18 cellular contexts compared by ENCODE assay signal in the genomic region with DNA sequence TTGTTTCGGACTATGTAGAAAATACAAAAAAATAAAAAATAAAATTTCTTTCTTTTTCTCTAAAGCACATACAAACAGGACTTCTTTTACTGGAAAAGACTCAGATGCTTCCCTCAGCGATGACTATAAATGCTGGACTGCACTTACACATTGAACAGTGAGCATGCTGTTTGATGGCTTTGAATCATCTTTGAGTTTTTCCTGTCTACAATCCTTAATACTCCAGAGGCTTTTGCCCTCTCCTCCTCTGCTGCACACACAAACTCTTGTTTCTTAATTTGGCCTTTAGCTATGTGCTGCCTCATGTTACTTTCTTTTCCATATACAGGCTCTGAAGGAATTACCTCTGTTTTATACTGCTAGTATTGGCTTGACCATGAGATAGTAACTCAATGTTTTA.
"Had no signal": no experiment of that assay in that cellular context is flagged by ENCODE, and none has a peak within 500 bp of the region (broad histone marks: within the 10 kb centered on the region; RNA-seq: fewer than 3 reads in every experiment).

No MANE protein-coding gene starts in this region.

- H3K9me3 ChIP-seq: gastrocnemius medialis, mucosa of descending colon, ovary, right atrium auricular region, sigmoid colon, tibial artery, upper lobe of left lung, uterus had no signal

- H3K36me3 ChIP-seq: gastrocnemius medialis, ovary, right atrium auricular region, sigmoid colon, tibial artery, upper lobe of left lung had no signal

- H3K4me1 ChIP-seq: right atrium auricular region, sigmoid colon, upper lobe of left lung, uterus had no signal

- DNase-seq: dorsolateral prefrontal cortex; effector CD8-positive, alpha-beta T cell; gastrocnemius medialis; islet precursor cell; mammary epithelial cell; mucosa of descending colon; naive thymus-derived CD8-positive, alpha-beta T cell; ovary; sigmoid colon; small intestine; stimulated activated CD4-positive, alpha-beta T cell treated with anti-CD3 and anti-CD28 coated beads, Interleukin-4, amount 100 ng/mL, for 1 hour; stimulated activated CD8-positive, alpha-beta memory T cell treated with anti-CD3 and anti-CD28 coated beads, Interleukin-4, amount 100 ng/mL, for 48 hours; stimulated activated naive CD8-positive, alpha-beta T cell treated with anti-CD3 and anti-CD28 coated beads, Interleukin-15, Interleukin-2, amounts not matched to agents 100 U/mL and 50 U/mL, for 24 hours; tibial artery; upper lobe of left lung; uterus had no signal

- H3K27ac ChIP-seq: coronary artery, dorsolateral prefrontal cortex, gastrocnemius medialis, ovary, right atrium auricular region, sigmoid colon, tibial artery, upper lobe of left lung, uterus had no signal

- H3K27me3 ChIP-seq: dorsolateral prefrontal cortex, gastrocnemius medialis, ovary, right atrium auricular region, sigmoid colon, tibial artery, upper lobe of left lung, uterus had no signal

- H3K4me3 ChIP-seq: coronary artery, dorsolateral prefrontal cortex, gastrocnemius medialis, mucosa of descending colon, ovary, right atrium auricular region, sigmoid colon, tibial artery, upper lobe of left lung, uterus had no signal
